In the genomic region with DNA sequence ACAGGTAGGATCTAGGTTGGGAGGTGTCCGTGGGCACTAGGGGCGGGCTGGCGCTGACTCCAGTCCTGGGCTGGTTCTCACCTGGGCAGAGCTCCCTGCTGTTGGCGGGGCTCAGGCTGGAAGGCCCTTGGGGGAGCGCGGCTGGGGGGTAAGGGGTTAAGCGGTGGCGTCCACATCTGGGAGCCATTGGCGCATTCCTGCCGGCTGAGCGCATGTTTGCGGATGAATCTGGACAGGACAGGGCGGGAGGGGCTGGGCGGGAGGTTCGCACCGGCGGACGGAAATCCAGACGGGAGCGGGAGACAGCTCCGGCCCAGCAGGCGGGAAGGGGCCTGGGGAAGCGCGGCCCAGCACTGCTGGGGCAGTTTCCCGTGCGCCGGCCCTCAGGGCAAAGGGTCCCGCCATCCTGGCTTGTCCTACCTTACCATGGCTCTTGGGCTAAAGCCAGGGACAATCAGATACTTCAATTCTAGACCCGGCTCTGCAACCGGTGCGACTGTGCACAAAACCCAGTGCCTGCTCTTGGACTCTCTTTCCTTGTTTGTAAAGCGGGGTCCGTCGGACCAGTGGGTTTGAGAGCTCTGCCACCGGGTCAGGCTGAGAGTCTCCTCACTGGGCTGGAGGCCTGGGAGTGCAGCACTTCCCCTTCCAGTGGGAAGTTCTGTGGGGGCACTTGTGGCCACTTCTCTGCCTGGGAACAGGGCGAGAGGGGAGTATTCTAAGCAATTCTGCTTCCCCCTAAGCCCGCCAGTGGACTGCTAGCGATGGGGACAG, we compare ENCODE assay signal across 1 cellular context.
TF ChIP-seq lines count a peak whose summit lies in the region.

No MANE protein-coding gene starts in this region.

TF ChIP-seq in GM23338, 12 proteins besides CTCF, POLR2A, EP300 and RAD21 (continued from another document):
- TF ChIP-seq, protein P1, sequence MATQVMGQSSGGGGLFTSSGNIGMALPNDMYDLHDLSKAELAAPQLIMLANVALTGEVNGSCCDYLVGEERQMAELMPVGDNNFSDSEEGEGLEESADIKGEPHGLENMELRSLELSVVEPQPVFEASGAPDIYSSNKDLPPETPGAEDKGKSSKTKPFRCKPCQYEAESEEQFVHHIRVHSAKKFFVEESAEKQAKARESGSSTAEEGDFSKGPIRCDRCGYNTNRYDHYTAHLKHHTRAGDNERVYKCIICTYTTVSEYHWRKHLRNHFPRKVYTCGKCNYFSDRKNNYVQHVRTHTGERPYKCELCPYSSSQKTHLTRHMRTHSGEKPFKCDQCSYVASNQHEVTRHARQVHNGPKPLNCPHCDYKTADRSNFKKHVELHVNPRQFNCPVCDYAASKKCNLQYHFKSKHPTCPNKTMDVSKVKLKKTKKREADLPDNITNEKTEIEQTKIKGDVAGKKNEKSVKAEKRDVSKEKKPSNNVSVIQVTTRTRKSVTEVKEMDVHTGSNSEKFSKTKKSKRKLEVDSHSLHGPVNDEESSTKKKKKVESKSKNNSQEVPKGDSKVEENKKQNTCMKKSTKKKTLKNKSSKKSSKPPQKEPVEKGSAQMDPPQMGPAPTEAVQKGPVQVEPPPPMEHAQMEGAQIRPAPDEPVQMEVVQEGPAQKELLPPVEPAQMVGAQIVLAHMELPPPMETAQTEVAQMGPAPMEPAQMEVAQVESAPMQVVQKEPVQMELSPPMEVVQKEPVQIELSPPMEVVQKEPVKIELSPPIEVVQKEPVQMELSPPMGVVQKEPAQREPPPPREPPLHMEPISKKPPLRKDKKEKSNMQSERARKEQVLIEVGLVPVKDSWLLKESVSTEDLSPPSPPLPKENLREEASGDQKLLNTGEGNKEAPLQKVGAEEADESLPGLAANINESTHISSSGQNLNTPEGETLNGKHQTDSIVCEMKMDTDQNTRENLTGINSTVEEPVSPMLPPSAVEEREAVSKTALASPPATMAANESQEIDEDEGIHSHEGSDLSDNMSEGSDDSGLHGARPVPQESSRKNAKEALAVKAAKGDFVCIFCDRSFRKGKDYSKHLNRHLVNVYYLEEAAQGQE (IDR thresholded peaks at IDR 0.05; ENCODE audit: unreplicated experiment), result no peak
- TF ChIP-seq, protein P2, sequence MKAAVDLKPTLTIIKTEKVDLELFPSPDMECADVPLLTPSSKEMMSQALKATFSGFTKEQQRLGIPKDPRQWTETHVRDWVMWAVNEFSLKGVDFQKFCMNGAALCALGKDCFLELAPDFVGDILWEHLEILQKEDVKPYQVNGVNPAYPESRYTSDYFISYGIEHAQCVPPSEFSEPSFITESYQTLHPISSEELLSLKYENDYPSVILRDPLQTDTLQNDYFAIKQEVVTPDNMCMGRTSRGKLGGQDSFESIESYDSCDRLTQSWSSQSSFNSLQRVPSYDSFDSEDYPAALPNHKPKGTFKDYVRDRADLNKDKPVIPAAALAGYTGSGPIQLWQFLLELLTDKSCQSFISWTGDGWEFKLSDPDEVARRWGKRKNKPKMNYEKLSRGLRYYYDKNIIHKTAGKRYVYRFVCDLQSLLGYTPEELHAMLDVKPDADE (IDR thresholded peaks at IDR 0.05), result no peak
- no peak for TF ChIP-seq CREB1 (CRISPR knock-in tag; IDR thresholded peaks at IDR 0.05; ENCODE audit: low read depth)
- no peak for TF ChIP-seq STAT1 (IDR thresholded peaks at IDR 0.05; ENCODE audit: unreplicated experiment)
- no peak for TF ChIP-seq NANOG (IDR thresholded peaks at IDR 0.05; ENCODE audit: borderline replicate concordance)
